14 cellular contexts compared by ENCODE assay signal in the genomic region with DNA sequence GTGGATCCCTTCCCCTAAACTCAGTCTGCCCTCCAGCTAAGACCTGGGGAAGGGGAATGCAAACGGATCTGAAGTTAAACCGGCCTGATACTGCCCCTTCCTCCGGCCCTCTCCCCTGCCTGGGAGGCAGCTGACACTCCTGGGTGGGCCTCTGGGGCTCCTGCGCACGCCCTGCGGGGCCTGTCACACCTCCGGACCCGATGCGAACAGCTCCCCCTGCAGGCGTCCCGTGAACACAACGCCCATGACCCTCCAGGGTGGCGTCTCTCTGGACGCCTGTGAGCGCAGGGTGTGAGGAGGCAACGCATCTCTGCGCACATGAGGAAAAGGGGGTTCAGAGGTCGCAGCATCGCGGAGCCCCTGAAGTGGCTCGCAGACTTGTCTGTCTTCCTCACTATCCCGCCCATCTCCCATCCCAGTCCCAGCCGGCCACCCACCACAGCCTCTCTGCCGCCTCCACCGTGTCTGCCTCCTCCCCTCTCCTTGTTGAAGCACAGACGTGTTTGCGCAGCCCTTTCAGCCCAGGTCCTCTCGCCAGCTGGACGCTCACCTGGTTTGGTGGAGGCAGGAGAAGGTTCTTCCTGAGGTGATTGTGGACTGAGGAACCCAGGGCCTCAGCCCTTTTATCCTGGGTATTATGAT. TPM values are rescaled to one million over a fixed set of nuclear protein-coding genes. Genes with fewer than 3 reads are reported as not detected.
A peak's percentile ranks its signal among the peaks of the same experiment; 100 is the strongest.
DNase-seq lines count a peak whose midpoint lies in the region; ATAC-seq, FAIRE-seq and TF ChIP-seq lines count a peak whose summit lies in the region.
"Had no signal": no experiment of that assay in that cellular context is flagged by ENCODE, and none has a peak within 500 bp of the region (broad histone marks: within the 10 kb centered on the region; RNA-seq: fewer than 3 reads in every experiment).

No MANE protein-coding gene starts in this region.

- H3K4me2 ChIP-seq in Karpas-422 (ENCODE audit: low read depth, low read length, poor library complexity, severe bottlenecking) (no peak overlapping the region), GM12878 (ENCODE audit: control insufficient read depth, insufficient read depth) (no peak overlapping the region)

- H3K27me3 Mint-ChIP-seq in activated CD4-positive, alpha-beta T cell treated with anti-CD3 and anti-CD28 coated beads, Interleukin-2, amount 10 ng/mL, durations not matched to agents 24 days and 14 days = peaks cover 11% of the 10 kb centered on the region

- H3K27ac ChIP-seq in Karpas-422 (ENCODE audit: low read length) = no peak overlapping the region
- no peak overlapping the region for H3K27ac ChIP-seq in GM12878 (ENCODE audit: control insufficient read depth, insufficient read depth)
- H3K27ac ChIP-seq: left ventricle myocardium inferior, SK-N-MC had no signal

- peaks cover 4% of the 10 kb centered on the region for H3K9me3 Mint-ChIP-seq in activated CD4-positive, alpha-beta T cell treated with anti-CD3 and anti-CD28 coated beads, Interleukin-2, amount 10 ng/mL, durations not matched to agents 24 days and 14 days
- H3K9me3 Mint-ChIP-seq in stimulated activated effector memory CD8-positive, alpha-beta T cell treated with anti-CD3 and anti-CD28 coated beads, Interleukin-12 subunit alpha, Interleukin-12 subunit beta, amount 100 ng/mL, for 72 hours = peaks cover 5% of the 10 kb centered on the region

- ATAC-seq in GM12878 = peak; percentile 76
- ATAC-seq in stimulated activated effector memory CD8-positive, alpha-beta T cell treated with anti-CD3 and anti-CD28 coated beads, Interleukin-12 subunit alpha, Interleukin-12 subunit beta, amount 100 ng/mL, for 72 hours = peak; percentile 66

- H3K36me3 Mint-ChIP-seq in activated CD4-positive, alpha-beta T cell treated with anti-CD3 and anti-CD28 coated beads, Interleukin-2, amount 10 ng/mL, durations not matched to agents 24 days and 14 days (ENCODE audit: low read depth) = no peaks in the 10 kb centered on the region
- no peaks in the 10 kb centered on the region for H3K36me3 Mint-ChIP-seq in stimulated activated effector memory CD8-positive, alpha-beta T cell treated with anti-CD3 and anti-CD28 coated beads, Interleukin-12 subunit alpha, Interleukin-12 subunit beta, amount 100 ng/mL, for 72 hours
- H3K36me3 Mint-ChIP-seq: activated naive CD4-positive, alpha-beta T cell treated with anti-CD3 and anti-CD28 coated beads, Interleukin-2, amount 10 ng/mL, durations not matched to agents 7 days and 5 days had no signal

- peak; percentile 33 to 52 (median 46) for TF ChIP-seq CTCF in GM12878 (IDR thresholded peaks at IDR 0.05 in 2 of 3, conservative IDR thresholded peaks at IDR 0.05 in 1 of 3; ENCODE audit: control insufficient read depth in 2 of 3, extremely low read depth in 1 of 3, insufficient read depth in 1 of 3, low read depth in 3 of 3, low read length in 3 of 3)

- no peak overlapping the region for H2AFZ ChIP-seq in Karpas-422 (ENCODE audit: low read length)
- H2AFZ ChIP-seq in GM12878 (ENCODE audit: control insufficient read depth, low read depth, low read length) = no peak overlapping the region

- H3K4me1 Mint-ChIP-seq in activated CD4-positive, alpha-beta T cell treated with anti-CD3 and anti-CD28 coated beads, Interleukin-2, amount 10 ng/mL, durations not matched to agents 24 days and 14 days = peaks cover 2% of the 10 kb centered on the region
- peaks cover 13% of the 10 kb centered on the region for H3K4me1 Mint-ChIP-seq in stimulated activated effector memory CD8-positive, alpha-beta T cell treated with anti-CD3 and anti-CD28 coated beads, Interleukin-12 subunit alpha, Interleukin-12 subunit beta, amount 100 ng/mL, for 72 hours
- H3K4me1 Mint-ChIP-seq: activated naive CD4-positive, alpha-beta T cell treated with anti-CD3 and anti-CD28 coated beads, Interleukin-2, amount 10 ng/mL, durations not matched to agents 7 days and 5 days had no signal

- no peaks in the 10 kb centered on the region for H3K79me2 ChIP-seq in Karpas-422 (ENCODE audit: low read length)
- H3K79me2 ChIP-seq in GM12878 (ENCODE audit: control insufficient read depth, insufficient read depth, low read length) = no peaks in the 10 kb centered on the region

- BruUV-seq in GM12878 (replicated peaks; lab: Mats Ljungman, UMichigan) = no TSS peak

- peaks cover 14% of the 10 kb centered on the region for H3K9me3 ChIP-seq in Karpas-422 (ENCODE audit: low read length)
- H3K9me3 ChIP-seq in GM12878 (replicated peaks; ENCODE audit: control insufficient read depth, insufficient read depth, low read length) = no peaks in the 10 kb centered on the region; the same call in 1 of the 3 replicates

- TF ChIP-seq RAD21 in GM12878 (IDR thresholded peaks at IDR 0.05; ENCODE audit: insufficient read depth, low read depth, low read length) = no peak

- no peak for TF ChIP-seq POLR2A in GM12878 (IDR thresholded peaks at IDR 0.05; ENCODE audit: low read depth, low read length)

- RAD21 ChIA-PET in GM12878 (lab: Charles Lee; ENCODE audit: unreplicated experiment) = interaction anchor here (0.8 kb wide), 1 partner anchor 64 kb away, joined by 3 read pairs; no protein-coding TSS in a partner anchor

- no peaks in the 10 kb centered on the region for H3K9me2 ChIP-seq in Karpas-422 (replicated peaks; ENCODE audit: insufficient read depth, low read length)

- CTCF ChIA-PET in GM12878 (lab: Yijun Ruan, JAX) = interaction anchor here (1.0 kb wide), 1 partner anchor 25 kb away, joined by 3 read pairs; no protein-coding TSS in a partner anchor

- no peak for FAIRE-seq in GM12878 (lab: Jason Lieb, UNC)
- FAIRE-seq: endometrium had no signal

- TF ChIP-seq EP300 in GM12878 (IDR thresholded peaks at IDR 0.05; ENCODE audit: borderline replicate concordance in 1 of 2, control insufficient read depth in 1 of 2, low read depth in 2 of 2, low read length in 2 of 2) = no peak

- in situ Hi-C loops in GM12878 (cut with MboI) = no loop called here

- H3K4me3 ChIP-seq in Karpas-422 (ENCODE audit: low read length) (no peak overlapping the region), GM12878 (no peak overlapping the region)
- H3K4me3 ChIP-seq: left ventricle myocardium inferior, SK-N-MC had no signal

- POLR2A ChIA-PET in GM12878 (lab: Charles Lee) = no interaction called here

- H3K9ac ChIP-seq in Karpas-422 (ENCODE audit: low read length) = no peak overlapping the region
- H3K9ac ChIP-seq in GM12878 (ENCODE audit: control insufficient read depth, insufficient read depth, low read length) = no peak overlapping the region

- DNase-seq in activated CD4-positive, alpha-beta T cell treated with anti-CD3 and anti-CD28 coated beads, Interleukin-2, amount 10 ng/mL, durations not matched to agents 24 days and 14 days = peak; percentile 65
- no peak for DNase-seq in activated CD4-positive, alpha-beta T cell treated with anti-CD3 and anti-CD28 coated beads for 4 hours
- peak; percentile 57 for DNase-seq in Karpas-422
- no peak for DNase-seq in GM12878 (ENCODE audit: low read depth, low spot score)
- DNase-seq in stimulated activated effector memory CD8-positive, alpha-beta T cell treated with anti-CD3 and anti-CD28 coated beads, Interleukin-12 subunit alpha, Interleukin-12 subunit beta, amount 100 ng/mL, for 72 hours (ENCODE audit: low spot score in 2 of 2) = peak; percentile 10 to 58
- no peak for DNase-seq in NCI-H345 treated with DMSO at 0.1 percent for 48 hours (lab: John Stamatoyannopoulos, UW; ENCODE audit: unreplicated experiment)
- DNase-seq in activated effector memory CD4-positive, alpha-beta T cell treated with Interleukin-2 at 50 U/mL for 16 hours = no peak
- DNase-seq in DMS114 treated with DMSO at 0.1 percent for 48 hours (lab: John Stamatoyannopoulos, UW; ENCODE audit: unreplicated experiment) = no peak
- DNase-seq: activated naive CD4-positive, alpha-beta T cell treated with anti-CD3 and anti-CD28 coated beads, Interleukin-2, amount 10 ng/mL, durations not matched to agents 7 days and 5 days; left ventricle myocardium inferior; substantia nigra had no signal

- H3K36me3 ChIP-seq in Karpas-422 (ENCODE audit: insufficient read depth, low read length) (no peaks in the 10 kb centered on the region), GM12878 (ENCODE audit: control insufficient read depth in 2 of 2, insufficient read depth in 2 of 2, low read length in 1 of 2) (no peaks in the 10 kb centered on the region)
- H3K36me3 ChIP-seq: left ventricle myocardium inferior had no signal

- WGBS in GM12878 (ENCODE audit: insufficient coverage, insufficient replicate concordance, low lambda C conversion rate, missing lambda C conversion rate) = 31% methylated on average over 29 of the region's 29 CpGs

- H4K20me1 ChIP-seq in Karpas-422 (ENCODE audit: insufficient read depth, low read depth, low read length) (no peaks in the 10 kb centered on the region), GM12878 (ENCODE audit: control insufficient read depth, insufficient read depth) (no peaks in the 10 kb centered on the region)

- H3K27ac Mint-ChIP-seq in activated CD4-positive, alpha-beta T cell treated with anti-CD3 and anti-CD28 coated beads, Interleukin-2, amount 10 ng/mL, durations not matched to agents 24 days and 14 days = no peak overlapping the region
- no peak overlapping the region for H3K27ac Mint-ChIP-seq in stimulated activated effector memory CD8-positive, alpha-beta T cell treated with anti-CD3 and anti-CD28 coated beads, Interleukin-12 subunit alpha, Interleukin-12 subunit beta, amount 100 ng/mL, for 72 hours
- H3K27ac Mint-ChIP-seq: activated naive CD4-positive, alpha-beta T cell treated with anti-CD3 and anti-CD28 coated beads, Interleukin-2, amount 10 ng/mL, durations not matched to agents 7 days and 5 days had no signal

- H3K27me3 ChIP-seq in Karpas-422 (ENCODE audit: low read length) (no peaks in the 10 kb centered on the region; the same call in 1 of the 2 replicates), GM12878 (replicated peaks in 1 of 2; ENCODE audit: control insufficient read depth in 2 of 2, insufficient read depth in 2 of 2, low read length in 1 of 2) (no peaks in the 10 kb centered on the region)

- no peaks in the 10 kb centered on the region for H3K4me1 ChIP-seq in Karpas-422 (ENCODE audit: low read length)
- H3K4me1 ChIP-seq in GM12878 (ENCODE audit: control insufficient read depth, insufficient read depth, low read length) = no peaks in the 10 kb centered on the region
- H3K4me1 ChIP-seq: left ventricle myocardium inferior had no signal

- SMC1A ChIA-PET in GM12878 (lab: Charles Lee; ENCODE audit: uncharacterized antibody, unreplicated experiment) = no interaction called here

- intact Hi-C loops in activated CD4-positive, alpha-beta T cell treated with anti-CD3 and anti-CD28 coated beads, Interleukin-2, amount 10 ng/mL, durations not matched to agents 24 days and 14 days (cut with micrococcal nuclease) = no loop called here
- intact Hi-C loops in GM12878 (cut with micrococcal nuclease; ENCODE audit: unreplicated experiment) = loop anchor here (10.0 kb wide), 1 partner anchor 129 kb away; no protein-coding TSS in a partner anchor

- H3K4me3 Mint-ChIP-seq in activated CD4-positive, alpha-beta T cell treated with anti-CD3 and anti-CD28 coated beads, Interleukin-2, amount 10 ng/mL, durations not matched to agents 24 days and 14 days = no peak overlapping the region
- H3K4me3 Mint-ChIP-seq in stimulated activated effector memory CD8-positive, alpha-beta T cell treated with anti-CD3 and anti-CD28 coated beads, Interleukin-12 subunit alpha, Interleukin-12 subunit beta, amount 100 ng/mL, for 72 hours = no peak overlapping the region
- H3K4me3 Mint-ChIP-seq: activated naive CD4-positive, alpha-beta T cell treated with anti-CD3 and anti-CD28 coated beads, Interleukin-2, amount 10 ng/mL, durations not matched to agents 7 days and 5 days had no signal

RNA-seq across cellular contexts. Expression of a gene that starts 0.4 kb away (rescaled TPM):
- not detected in 2 replicates for total RNA-seq in activated CD4-positive, alpha-beta T cell treated with anti-CD3 and anti-CD28 coated beads, Interleukin-2, amount 10 ng/mL, durations not matched to agents 24 days and 14 days
- total RNA-seq in Karpas-422 (2014; rRNA removed; shearing (Covaris generic); ENCODE audit: low replicate concordance) = not detected in 2 replicates
- total RNA-seq in GM12878 (2013; cell fraction: nucleolus; rRNA removed) = not detected in 2 replicates
- total RNA-seq in GM12878 (2014; rRNA removed) (not detected in 2 replicates), GM12878 (2014; rRNA removed; fragmentation: Illumina TruSeq; extraction: Trizol) (not detected in 2 replicates), GM12878 (2021) (not detected in 2 replicates)
- not detected for polyA plus RNA-seq in GM12878 (2011; ENCODE audit: low read depth)
- polyA plus RNA-seq in GM12878 (2011; rRNA removed) (not detected in 2 replicates), GM12878 (2014; fragmentation: Illumina TruSeq; extraction: Trizol) (not detected in 2 replicates), GM12878 (2014; fragmentation: Nextera tagmentation; extraction: Ambion mirVana) (not detected), GM12878 (2014; rRNA removed) (not detected in 2 replicates), GM12878 (2016; fragmentation: Nextera tagmentation; extraction: Ambion mirVana) (not detected)
- polyA plus RNA-seq in GM12878 (2011; cell fraction: cytosol; rRNA removed) = not detected in 2 replicates
- not detected in 2 replicates for polyA plus RNA-seq in GM12878 (2011; cell fraction: nucleus; rRNA removed)
- polyA plus RNA-seq in GM12878 (2012) = not detected in 2 replicates
- not detected in 2 replicates for polyA minus RNA-seq in GM12878 (2011; rRNA and poly(A)+ RNA removed)
- polyA minus RNA-seq in GM12878 (2011; cell fraction: cytosol; rRNA and poly(A)+ RNA removed) = not detected in 2 replicates
- not detected in 2 replicates for polyA minus RNA-seq in GM12878 (2011; cell fraction: nucleus; rRNA and poly(A)+ RNA removed)
- total RNA-seq: left ventricle myocardium inferior, M059J had no signal

RNA-seq across cellular contexts. Expression of a gene that starts 9.7 kb away (rescaled TPM):
- total RNA-seq in activated CD4-positive, alpha-beta T cell treated with anti-CD3 and anti-CD28 coated beads, Interleukin-2, amount 10 ng/mL, durations not matched to agents 24 days and 14 days = not detected in 2 replicates
- total RNA-seq in Karpas-422 (2014; rRNA removed; shearing (Covaris generic); ENCODE audit: low replicate concordance) = not detected in 2 replicates
- total RNA-seq in GM12878 (2013; cell fraction: nucleolus; rRNA removed) = not detected in 2 replicates
- total RNA-seq in GM12878 (2014; rRNA removed) (not detected in 2 replicates), GM12878 (2014; rRNA removed; fragmentation: Illumina TruSeq; extraction: Trizol) (not detected in 2 replicates), GM12878 (2021) (not detected in 2 replicates)
- polyA plus RNA-seq in GM12878 (2011; ENCODE audit: low read depth) = not detected
- polyA plus RNA-seq in GM12878 (2011; rRNA removed) (not detected in 2 replicates), GM12878 (2014; fragmentation: Illumina TruSeq; extraction: Trizol) (not detected in 2 replicates), GM12878 (2014; fragmentation: Nextera tagmentation; extraction: Ambion mirVana) (not detected), GM12878 (2014; rRNA removed) (not detected in 2 replicates), GM12878 (2016; fragmentation: Nextera tagmentation; extraction: Ambion mirVana) (not detected)
- polyA plus RNA-seq in GM12878 (2011; cell fraction: cytosol; rRNA removed) = not detected in 2 replicates
- not detected in 2 replicates for polyA plus RNA-seq in GM12878 (2011; cell fraction: nucleus; rRNA removed)
- polyA plus RNA-seq in GM12878 (2012) = not detected in 2 replicates
- not detected in 2 replicates for polyA minus RNA-seq in GM12878 (2011; rRNA and poly(A)+ RNA removed)
- not detected in 2 replicates for polyA minus RNA-seq in GM12878 (2011; cell fraction: cytosol; rRNA and poly(A)+ RNA removed)
- not detected in 2 replicates for polyA minus RNA-seq in GM12878 (2011; cell fraction: nucleus; rRNA and poly(A)+ RNA removed)
- total RNA-seq: left ventricle myocardium inferior, M059J had no signal

RNA-seq across cellular contexts. Expression of a gene that starts 23.3 kb away (rescaled TPM):
- total RNA-seq in activated CD4-positive, alpha-beta T cell treated with anti-CD3 and anti-CD28 coated beads, Interleukin-2, amount 10 ng/mL, durations not matched to agents 24 days and 14 days = not detected in 2 replicates
- not detected in 2 replicates for total RNA-seq in Karpas-422 (2014; rRNA removed; shearing (Covaris generic); ENCODE audit: low replicate concordance)
- total RNA-seq in GM12878 (2013; cell fraction: nucleolus; rRNA removed) = not detected in 2 replicates
- total RNA-seq in GM12878 (2014; rRNA removed) (not detected in 2 replicates), GM12878 (2014; rRNA removed; fragmentation: Illumina TruSeq; extraction: Trizol) (not detected in 2 replicates), GM12878 (2021) (not detected in 2 replicates)
- polyA plus RNA-seq in GM12878 (2011; ENCODE audit: low read depth) = not detected
- polyA plus RNA-seq in GM12878 (2011; rRNA removed) (not detected in 2 replicates), GM12878 (2014; fragmentation: Illumina TruSeq; extraction: Trizol) (not detected in 2 replicates), GM12878 (2014; fragmentation: Nextera tagmentation; extraction: Ambion mirVana) (not detected), GM12878 (2014; rRNA removed) (not detected in 2 replicates), GM12878 (2016; fragmentation: Nextera tagmentation; extraction: Ambion mirVana) (not detected)
- not detected in 2 replicates for polyA plus RNA-seq in GM12878 (2011; cell fraction: cytosol; rRNA removed)
- not detected in 2 replicates for polyA plus RNA-seq in GM12878 (2011; cell fraction: nucleus; rRNA removed)
- polyA plus RNA-seq in GM12878 (2012) = not detected in 2 replicates
- polyA minus RNA-seq in GM12878 (2011; rRNA and poly(A)+ RNA removed) = not detected in 2 replicates
- polyA minus RNA-seq in GM12878 (2011; cell fraction: cytosol; rRNA and poly(A)+ RNA removed) = not detected in 2 replicates
- not detected in 2 replicates for polyA minus RNA-seq in GM12878 (2011; cell fraction: nucleus; rRNA and poly(A)+ RNA removed)
- total RNA-seq: left ventricle myocardium inferior, M059J had no signal

RNA-seq across cellular contexts. Expression of a gene that starts 39.9 kb away (rescaled TPM):
- total RNA-seq in activated CD4-positive, alpha-beta T cell treated with anti-CD3 and anti-CD28 coated beads, Interleukin-2, amount 10 ng/mL, durations not matched to agents 24 days and 14 days = not detected in 2 replicates
- not detected in 2 replicates for total RNA-seq in Karpas-422 (2014; rRNA removed; shearing (Covaris generic); ENCODE audit: low replicate concordance)
- total RNA-seq in GM12878 (2013; cell fraction: nucleolus; rRNA removed) = not detected in 2 replicates
- total RNA-seq in GM12878 (2014; rRNA removed) (not detected in 2 replicates), GM12878 (2014; rRNA removed; fragmentation: Illumina TruSeq; extraction: Trizol) (not detected in 2 replicates), GM12878 (2021) (not detected in 2 replicates)
- not detected for polyA plus RNA-seq in GM12878 (2011; ENCODE audit: low read depth)
- polyA plus RNA-seq in GM12878 (2011; rRNA removed) (not detected in 2 replicates), GM12878 (2014; fragmentation: Illumina TruSeq; extraction: Trizol) (not detected in 2 replicates), GM12878 (2014; fragmentation: Nextera tagmentation; extraction: Ambion mirVana) (not detected), GM12878 (2014; rRNA removed) (not detected in 2 replicates), GM12878 (2016; fragmentation: Nextera tagmentation; extraction: Ambion mirVana) (not detected)
- not detected in 2 replicates for polyA plus RNA-seq in GM12878 (2011; cell fraction: cytosol; rRNA removed)
- polyA plus RNA-seq in GM12878 (2011; cell fraction: nucleus; rRNA removed) = not detected in 2 replicates
- polyA plus RNA-seq in GM12878 (2012) = not detected in 2 replicates
- not detected in 2 replicates for polyA minus RNA-seq in GM12878 (2011; rRNA and poly(A)+ RNA removed)
- polyA minus RNA-seq in GM12878 (2011; cell fraction: cytosol; rRNA and poly(A)+ RNA removed) = not detected in 2 replicates
- polyA minus RNA-seq in GM12878 (2011; cell fraction: nucleus; rRNA and poly(A)+ RNA removed) = not detected in 2 replicates
- total RNA-seq: left ventricle myocardium inferior, M059J had no signal

RNA-seq across cellular contexts. Expression of a gene that starts 43.0 kb away (rescaled TPM):
- not detected in 2 replicates for total RNA-seq in activated CD4-positive, alpha-beta T cell treated with anti-CD3 and anti-CD28 coated beads, Interleukin-2, amount 10 ng/mL, durations not matched to agents 24 days and 14 days
- not detected in 2 replicates for total RNA-seq in Karpas-422 (2014; rRNA removed; shearing (Covaris generic); ENCODE audit: low replicate concordance)
- total RNA-seq in GM12878 (2013; cell fraction: nucleolus; rRNA removed) = not detected in 2 replicates
- total RNA-seq in GM12878 (2014; rRNA removed) (not detected in 2 replicates), GM12878 (2014; rRNA removed; fragmentation: Illumina TruSeq; extraction: Trizol) (not detected in 2 replicates), GM12878 (2021) (not detected in 2 replicates)
- polyA plus RNA-seq in GM12878 (2011; ENCODE audit: low read depth) = not detected
- polyA plus RNA-seq in GM12878 (2011; rRNA removed) (not detected in 2 replicates), GM12878 (2014; fragmentation: Illumina TruSeq; extraction: Trizol) (not detected in 2 replicates), GM12878 (2014; fragmentation: Nextera tagmentation; extraction: Ambion mirVana) (not detected), GM12878 (2014; rRNA removed) (0.27 TPM in 1 of 2 replicates, not detected in the other), GM12878 (2016; fragmentation: Nextera tagmentation; extraction: Ambion mirVana) (not detected)
- not detected in 2 replicates for polyA plus RNA-seq in GM12878 (2011; cell fraction: cytosol; rRNA removed)
- polyA plus RNA-seq in GM12878 (2011; cell fraction: nucleus; rRNA removed) = not detected in 2 replicates
- polyA plus RNA-seq in GM12878 (2012) = not detected in 2 replicates
- not detected in 2 replicates for polyA minus RNA-seq in GM12878 (2011; rRNA and poly(A)+ RNA removed)
- not detected in 2 replicates for polyA minus RNA-seq in GM12878 (2011; cell fraction: cytosol; rRNA and poly(A)+ RNA removed)
- not detected in 2 replicates for polyA minus RNA-seq in GM12878 (2011; cell fraction: nucleus; rRNA and poly(A)+ RNA removed)
- total RNA-seq: left ventricle myocardium inferior, M059J had no signal

Comparison
In these comparisons a context has a peak if more than half of its experiments do, and no peak if none do; other contexts are left out.
1. DNase-seq: peak in activated CD4-positive, alpha-beta T cell treated with anti-CD3 and anti-CD28 coated beads, Interleukin-2, amount 10 ng/mL, durations not matched to agents 24 days and 14 days (single experiment), Karpas-422 (single experiment) and stimulated activated effector memory CD8-positive, alpha-beta T cell treated with anti-CD3 and anti-CD28 coated beads, Interleukin-12 subunit alpha, Interleukin-12 subunit beta, amount 100 ng/mL, for 72 hours (2 of 2); none in activated CD4-positive, alpha-beta T cell treated with anti-CD3 and anti-CD28 coated beads for 4 hours (0 of 2), GM12878 (single experiment), NCI-H345 treated with DMSO at 0.1 percent for 48 hours (single experiment), activated effector memory CD4-positive, alpha-beta T cell treated with Interleukin-2 at 50 U/mL for 16 hours (single experiment) and DMS114 treated with DMSO at 0.1 percent for 48 hours (single experiment).